Comparison of ENCODE assay signal across 1 cellular context in genomic region chr12:79055926-79056674, GRCh38.
TF ChIP-seq lines count a peak whose summit lies in the region.

No MANE protein-coding gene starts in this region.

TF ChIP-seq in GM23338, 12 proteins besides CTCF, POLR2A, EP300 and RAD21 (continued from another document):
- no peak for TF ChIP-seq ZNF462 (CRISPR knock-in tag; IDR thresholded peaks at IDR 0.05)
